Comparison of ENCODE assay signal across 1 cellular context in the genomic region with DNA sequence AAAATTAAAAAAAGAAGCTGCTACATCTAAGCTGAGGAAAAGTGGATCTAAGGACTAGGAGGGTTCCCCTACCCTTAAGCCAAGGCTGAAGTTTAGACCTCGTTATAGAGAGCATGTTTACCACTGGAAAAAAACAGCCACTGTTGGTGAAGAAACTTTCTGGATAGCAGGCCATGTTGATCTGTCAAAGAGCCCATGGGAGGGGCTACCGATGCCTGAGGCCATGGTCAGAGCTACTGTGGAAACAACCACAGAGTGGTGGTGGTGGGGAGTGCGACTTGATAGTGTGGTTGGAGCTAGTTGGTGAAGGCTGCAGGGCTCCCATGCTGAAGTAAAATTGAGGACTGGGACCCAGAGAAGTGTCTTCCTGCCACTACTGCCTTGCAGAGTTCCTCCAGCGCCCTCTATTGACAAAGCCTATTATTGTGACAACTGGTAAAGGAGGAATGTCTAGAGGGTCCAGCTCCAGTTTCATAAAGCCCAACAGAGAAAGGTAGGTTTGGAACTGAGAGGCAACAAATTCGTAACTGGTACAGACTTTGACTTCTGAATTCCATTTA.
TF ChIP-seq lines count a peak whose summit lies in the region.

No MANE protein-coding gene starts in this region.

TF ChIP-seq in HepG2, 621 proteins besides CTCF, POLR2A, EP300 and RAD21 (continued from another document and continues in another):
- TF ChIP-seq CENPX (CRISPR knock-in tag; IDR thresholded peaks at IDR 0.05) (no peak), SETDB1 (CRISPR knock-in tag; IDR thresholded peaks at IDR 0.05; ENCODE audit: borderline replicate concordance) (no peak), ZGPAT (CRISPR knock-in tag; IDR thresholded peaks at IDR 0.05) (peak; percentile 86), PHF8 (CRISPR knock-in tag; IDR thresholded peaks at IDR 0.05) (0 out of 2 replicates have a peak, but pooled peaks have one; percentile 34), JARID2 (CRISPR knock-in tag; IDR thresholded peaks at IDR 0.05; ENCODE audit: insufficient replicate concordance) (no peak), ZNF350 (CRISPR knock-in tag; IDR thresholded peaks at IDR 0.05; ENCODE audit: borderline replicate concordance, low read depth) (no peak; the same call in 1 of the 2 replicates), ZNF432 (CRISPR knock-in tag; IDR thresholded peaks at IDR 0.05; ENCODE audit: borderline replicate concordance) (no peak), KDM4B (CRISPR knock-in tag; IDR thresholded peaks at IDR 0.05) (peak; percentile 45; the same call in 1 of the 2 replicates), ZNF572 (CRISPR knock-in tag; IDR thresholded peaks at IDR 0.05) (no peak), NFE2L2 (IDR thresholded peaks at IDR 0.05; ENCODE audit: low read length) (no peak), ZNF12 (CRISPR knock-in tag; IDR thresholded peaks at IDR 0.05) (0 out of 2 replicates have a peak, but pooled peaks have one; percentile 22), THAP9 (CRISPR knock-in tag; IDR thresholded peaks at IDR 0.05; ENCODE audit: borderline replicate concordance) (no peak), ZNF510 (CRISPR knock-in tag; IDR thresholded peaks at IDR 0.05; ENCODE audit: low read depth) (no peak), ZNF274 (CRISPR knock-in tag; IDR thresholded peaks at IDR 0.05) (0 out of 2 replicates have a peak, but pooled peaks have one; percentile 49), MAFG (CRISPR knock-in tag; IDR thresholded peaks at IDR 0.05) (no peak), ZNF142 (CRISPR knock-in tag; IDR thresholded peaks at IDR 0.05) (no peak), E2F2 (CRISPR knock-in tag; IDR thresholded peaks at IDR 0.05; ENCODE audit: borderline replicate concordance) (no peak), ZNF589 (CRISPR knock-in tag; conservative IDR thresholded peaks at IDR 0.05) (no peak), TAF1 (CRISPR knock-in tag; IDR thresholded peaks at IDR 0.05) (no peak; the same call in 1 of the 2 replicates), DDIT3 (CRISPR knock-in tag; IDR thresholded peaks at IDR 0.05) (no peak), PHF21A (CRISPR knock-in tag; IDR thresholded peaks at IDR 0.05) (no peak), EZH2 (conservative IDR thresholded peaks at IDR 0.05; ENCODE audit: low read depth, low read length) (no peak), KDM5A (IDR thresholded peaks at IDR 0.05; ENCODE audit: borderline replicate concordance, low read length) (no peak), SMC3 (IDR thresholded peaks at IDR 0.05; ENCODE audit: low read length) (peak; percentile 83), ZC3H4 (CRISPR knock-in tag; IDR thresholded peaks at IDR 0.05; ENCODE audit: borderline replicate concordance) (no peak), SALL1 (CRISPR knock-in tag; IDR thresholded peaks at IDR 0.05) (peak; percentile 77), HNRNPLL (IDR thresholded peaks at IDR 0.05; ENCODE audit: low read depth, low read length, poor library complexity, severe bottlenecking) (no peak), MYNN (CRISPR knock-in tag; IDR thresholded peaks at IDR 0.05; ENCODE audit: low read depth) (no peak), ZBTB34 (CRISPR knock-in tag; IDR thresholded peaks at IDR 0.05) (no peak), ISX (CRISPR knock-in tag; conservative IDR thresholded peaks at IDR 0.05) (no peak), RXRA (CRISPR knock-in tag; IDR thresholded peaks at IDR 0.05) (no peak), SALL2 (CRISPR knock-in tag; IDR thresholded peaks at IDR 0.05) (no peak)
- TF ChIP-seq, protein P1, sequence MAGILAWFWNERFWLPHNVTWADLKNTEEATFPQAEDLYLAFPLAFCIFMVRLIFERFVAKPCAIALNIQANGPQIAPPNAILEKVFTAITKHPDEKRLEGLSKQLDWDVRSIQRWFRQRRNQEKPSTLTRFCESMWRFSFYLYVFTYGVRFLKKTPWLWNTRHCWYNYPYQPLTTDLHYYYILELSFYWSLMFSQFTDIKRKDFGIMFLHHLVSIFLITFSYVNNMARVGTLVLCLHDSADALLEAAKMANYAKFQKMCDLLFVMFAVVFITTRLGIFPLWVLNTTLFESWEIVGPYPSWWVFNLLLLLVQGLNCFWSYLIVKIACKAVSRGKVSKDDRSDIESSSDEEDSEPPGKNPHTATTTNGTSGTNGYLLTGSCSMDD (CRISPR knock-in tag; IDR thresholded peaks at IDR 0.05): no peak
- TF ChIP-seq, protein P2, sequence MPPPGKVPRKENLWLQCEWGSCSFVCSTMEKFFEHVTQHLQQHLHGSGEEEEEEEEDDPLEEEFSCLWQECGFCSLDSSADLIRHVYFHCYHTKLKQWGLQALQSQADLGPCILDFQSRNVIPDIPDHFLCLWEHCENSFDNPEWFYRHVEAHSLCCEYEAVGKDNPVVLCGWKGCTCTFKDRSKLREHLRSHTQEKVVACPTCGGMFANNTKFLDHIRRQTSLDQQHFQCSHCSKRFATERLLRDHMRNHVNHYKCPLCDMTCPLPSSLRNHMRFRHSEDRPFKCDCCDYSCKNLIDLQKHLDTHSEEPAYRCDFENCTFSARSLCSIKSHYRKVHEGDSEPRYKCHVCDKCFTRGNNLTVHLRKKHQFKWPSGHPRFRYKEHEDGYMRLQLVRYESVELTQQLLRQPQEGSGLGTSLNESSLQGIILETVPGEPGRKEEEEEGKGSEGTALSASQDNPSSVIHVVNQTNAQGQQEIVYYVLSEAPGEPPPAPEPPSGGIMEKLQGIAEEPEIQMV (CRISPR knock-in tag; IDR thresholded peaks at IDR 0.05; ENCODE audit: low read depth): no peak
- TF ChIP-seq, protein P3, sequence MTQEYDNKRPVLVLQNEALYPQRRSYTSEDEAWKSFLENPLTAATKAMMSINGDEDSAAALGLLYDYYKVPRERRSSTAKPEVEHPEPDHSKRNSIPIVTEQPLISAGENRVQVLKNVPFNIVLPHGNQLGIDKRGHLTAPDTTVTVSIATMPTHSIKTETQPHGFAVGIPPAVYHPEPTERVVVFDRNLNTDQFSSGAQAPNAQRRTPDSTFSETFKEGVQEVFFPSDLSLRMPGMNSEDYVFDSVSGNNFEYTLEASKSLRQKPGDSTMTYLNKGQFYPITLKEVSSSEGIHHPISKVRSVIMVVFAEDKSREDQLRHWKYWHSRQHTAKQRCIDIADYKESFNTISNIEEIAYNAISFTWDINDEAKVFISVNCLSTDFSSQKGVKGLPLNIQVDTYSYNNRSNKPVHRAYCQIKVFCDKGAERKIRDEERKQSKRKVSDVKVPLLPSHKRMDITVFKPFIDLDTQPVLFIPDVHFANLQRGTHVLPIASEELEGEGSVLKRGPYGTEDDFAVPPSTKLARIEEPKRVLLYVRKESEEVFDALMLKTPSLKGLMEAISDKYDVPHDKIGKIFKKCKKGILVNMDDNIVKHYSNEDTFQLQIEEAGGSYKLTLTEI (CRISPR knock-in tag; conservative IDR thresholded peaks at IDR 0.05): no peak
- TF ChIP-seq, protein P4, sequence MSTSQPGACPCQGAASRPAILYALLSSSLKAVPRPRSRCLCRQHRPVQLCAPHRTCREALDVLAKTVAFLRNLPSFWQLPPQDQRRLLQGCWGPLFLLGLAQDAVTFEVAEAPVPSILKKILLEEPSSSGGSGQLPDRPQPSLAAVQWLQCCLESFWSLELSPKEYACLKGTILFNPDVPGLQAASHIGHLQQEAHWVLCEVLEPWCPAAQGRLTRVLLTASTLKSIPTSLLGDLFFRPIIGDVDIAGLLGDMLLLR (CRISPR knock-in tag; IDR thresholded peaks at IDR 0.05): no peak
- TF ChIP-seq, protein P5, sequence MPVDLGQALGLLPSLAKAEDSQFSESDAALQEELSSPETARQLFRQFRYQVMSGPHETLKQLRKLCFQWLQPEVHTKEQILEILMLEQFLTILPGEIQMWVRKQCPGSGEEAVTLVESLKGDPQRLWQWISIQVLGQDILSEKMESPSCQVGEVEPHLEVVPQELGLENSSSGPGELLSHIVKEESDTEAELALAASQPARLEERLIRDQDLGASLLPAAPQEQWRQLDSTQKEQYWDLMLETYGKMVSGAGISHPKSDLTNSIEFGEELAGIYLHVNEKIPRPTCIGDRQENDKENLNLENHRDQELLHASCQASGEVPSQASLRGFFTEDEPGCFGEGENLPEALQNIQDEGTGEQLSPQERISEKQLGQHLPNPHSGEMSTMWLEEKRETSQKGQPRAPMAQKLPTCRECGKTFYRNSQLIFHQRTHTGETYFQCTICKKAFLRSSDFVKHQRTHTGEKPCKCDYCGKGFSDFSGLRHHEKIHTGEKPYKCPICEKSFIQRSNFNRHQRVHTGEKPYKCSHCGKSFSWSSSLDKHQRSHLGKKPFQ (CRISPR knock-in tag; IDR thresholded peaks at IDR 0.05; ENCODE audit: insufficient replicate concordance): peak; percentile 51
